ENCODE assay signal across 8 cellular contexts in the genomic region with DNA sequence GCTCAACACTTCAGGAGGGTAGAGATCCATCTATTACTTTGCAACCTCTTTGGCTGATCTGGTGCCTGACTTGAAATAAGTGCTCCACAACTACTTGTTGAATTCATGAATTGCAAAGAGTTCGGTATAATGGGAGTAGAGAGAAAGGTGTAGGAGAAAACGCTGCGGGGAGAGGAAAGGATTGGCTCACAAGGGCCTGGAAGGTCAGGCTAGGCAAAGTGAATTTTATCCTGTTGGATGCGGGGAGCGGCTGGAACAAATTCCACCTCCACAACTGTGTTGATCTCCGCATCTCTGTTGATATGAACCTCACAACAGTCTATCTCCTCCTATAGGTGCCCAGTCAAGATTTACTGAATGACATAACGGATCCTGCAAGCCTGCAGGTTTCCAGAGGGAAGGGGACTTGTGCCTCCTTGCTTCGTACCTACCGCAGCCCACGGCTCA. TPM values are rescaled to one million over a fixed set of nuclear protein-coding genes. Genes with fewer than 3 reads are reported as not detected.
DNase-seq lines count a peak whose midpoint lies in the region; ATAC-seq and TF ChIP-seq lines count a peak whose summit lies in the region.

No MANE protein-coding gene starts in this region.

- in situ Hi-C loops in GM13977 (cut with MboI; ENCODE audit: low pct_unique_long_range_greater_than_20kb, low sequenced_read_pairs, unreplicated experiment) (no loop called here), GM13976 (cut with MboI; ENCODE audit: low sequenced_read_pairs, unreplicated experiment) (no loop called here)

- peaks cover 20% of the 10 kb centered on the region for H3K36me3 Mint-ChIP-seq in effector memory CD8-positive, alpha-beta T cell (ENCODE audit: insufficient read depth)
- H3K36me3 Mint-ChIP-seq in natural killer cell: no peaks in the 10 kb centered on the region

- peaks cover 30 to 48% of the 10 kb centered on the region in 2 donors for H3K4me1 Mint-ChIP-seq in effector memory CD8-positive, alpha-beta T cell (ENCODE audit: low read depth in 2 of 2)
- H3K4me1 Mint-ChIP-seq in natural killer cell: peaks cover 48 to 49% of the 10 kb centered on the region in 2 donors

- intact Hi-C loops in natural killer cell (cut with micrococcal nuclease): loop anchor here (1.0 to 5.0 kb wide), 3 partner anchors 31 to 507 kb away; a partner anchor contains a TSS

- DNase-seq in GM13977 (ENCODE audit: low spot score): peak; percentile 30
- DNase-seq in NB4 (ENCODE audit: low read depth): peak; percentile 36
- DNase-seq in effector memory CD8-positive, alpha-beta T cell: no peak
- DNase-seq in natural killer cell: no peak
- no peak for DNase-seq in NCI-H446 treated with DMSO at 0.1 percent for 48 hours (lab: John Stamatoyannopoulos, UW)
- no peak for DNase-seq in stimulated activated CD4-positive, alpha-beta T cell treated with anti-CD3 and anti-CD28 coated beads, Interleukin-15, amount 100 ng/mL, for 24 hours
- DNase-seq in MV-4-11 (lab: John Stamatoyannopoulos, UW): no peak
- no peak for DNase-seq in GM13976 (ENCODE audit: low spot score)

- no peaks in the 10 kb centered on the region for H3K9me3 Mint-ChIP-seq in effector memory CD8-positive, alpha-beta T cell
- no peaks in the 10 kb centered on the region for H3K9me3 Mint-ChIP-seq in natural killer cell

- H3K4me3 ChIP-seq in NB4 (ENCODE audit: low read depth, low read length): peak overlapping the region; percentile 91

- H3K4me3 Mint-ChIP-seq in effector memory CD8-positive, alpha-beta T cell: peak overlapping the region; percentile 95 to 97
- peak overlapping the region; percentile 85 for H3K4me3 Mint-ChIP-seq in natural killer cell

- no peak for TF ChIP-seq POLR2A in NB4 (IDR thresholded peaks at IDR 0.05; ENCODE audit: extremely low read depth, insufficient read length)

- H3K27ac Mint-ChIP-seq in effector memory CD8-positive, alpha-beta T cell: peak overlapping the region; percentile 95 to 97
- peak overlapping the region; percentile 97 to 98 for H3K27ac Mint-ChIP-seq in natural killer cell

- no peak for TF ChIP-seq CTCF in GM13977 (IDR thresholded peaks at IDR 0.05; ENCODE audit: extremely low read depth, insufficient read depth, missing control alignments)
- TF ChIP-seq CTCF in NB4 (IDR thresholded peaks at IDR 0.05; ENCODE audit: low read depth, low read length): no peak
- no peak for TF ChIP-seq CTCF in natural killer cell (IDR thresholded peaks at IDR 0.05)
- no peak for TF ChIP-seq CTCF in GM13976 (IDR thresholded peaks at IDR 0.05; ENCODE audit: borderline replicate concordance, control extremely low read depth, extremely low read depth, insufficient read depth, missing control alignments)

- H3K27me3 Mint-ChIP-seq in effector memory CD8-positive, alpha-beta T cell: no peaks in the 10 kb centered on the region
- no peaks in the 10 kb centered on the region for H3K27me3 Mint-ChIP-seq in natural killer cell (ENCODE audit: low read depth in 2 of 2)

- peak; percentile 0 for ATAC-seq in effector memory CD8-positive, alpha-beta T cell (replicated peaks)
- no peak for ATAC-seq in natural killer cell

RNA-seq across cellular contexts. Expression of a gene that starts 0.7 kb away (rescaled TPM):
- total RNA-seq in natural killer cell: 10 to 100 TPM; 13.5 to 18.6 (median 15.5) TPM

RNA-seq across cellular contexts. Expression of a gene that starts 33.5 kb away (rescaled TPM):
- 100 to 1,000 TPM in 2 of 3 donors, 10 to 100 TPM in 1; 98.8 to 145 (median 133) TPM for total RNA-seq in natural killer cell

RNA-seq across cellular contexts. Expression of a gene that starts 43.8 kb away (rescaled TPM):
- 10 to 100 TPM; 29.9 to 47.8 (median 34.9) TPM for total RNA-seq in natural killer cell

Comparison
In these comparisons a context has a peak if more than half of its experiments do, and no peak if none do; other contexts are left out.
1. DNase-seq: peak in GM13977 (single experiment) and NB4 (single experiment); none in effector memory CD8-positive, alpha-beta T cell (0 of 3), natural killer cell (single experiment), NCI-H446 treated with DMSO at 0.1 percent for 48 hours (single experiment), stimulated activated CD4-positive, alpha-beta T cell treated with anti-CD3 and anti-CD28 coated beads, Interleukin-15, amount 100 ng/mL, for 24 hours (single experiment), MV-4-11 (single experiment) and GM13976 (single experiment).